In genomic region chr1:206205569-206205968, GRCh38 we compare ENCODE assay signal across 8 cellular contexts. TPM values are rescaled to one million over a fixed set of nuclear protein-coding genes. Genes with fewer than 3 reads are reported as not detected.
DNase-seq lines count a peak whose midpoint lies in the region; ATAC-seq, FAIRE-seq and TF ChIP-seq lines count a peak whose summit lies in the region.
"Not testable (repeated sequence)": the region's sequence is repeated elsewhere in the genome, so short reads cannot be mapped to it uniquely, and the experiment has no call there.

No MANE protein-coding gene starts in this region.

- TF ChIP-seq RAD21 in A549 (conservative IDR thresholded peaks at IDR 0.05 in 1 of 2, IDR thresholded peaks at IDR 0.05 in 1 of 2): not testable (repeated sequence)

- not testable (repeated sequence) for DNase-seq in A549 (ENCODE audit: low read depth in 1 of 2, low spot score in 1 of 2)
- DNase-seq in activated CD4-positive, alpha-beta T cell treated with anti-CD3 and anti-CD28 coated beads for 36 hours: peak; percentile 40
- DNase-seq in activated naive CD4-positive, alpha-beta T cell treated with anti-CD3 and anti-CD28 coated beads, Interleukin-2, amount 10 ng/mL, durations not matched to agents 7 days and 5 days: peak; percentile 22
- DNase-seq in left ventricle myocardium superior (peak; percentile 39), neural crest cell (ENCODE audit: low read depth, low spot score) (peak; percentile 1)
- peak; percentile 25 for DNase-seq in stimulated activated CD8-positive, alpha-beta memory T cell treated with anti-CD3 and anti-CD28 coated beads, Interleukin-4, amount 100 ng/mL, for 48 hours

- TF ChIP-seq POLR2A in A549 (IDR thresholded peaks at IDR 0.05; ENCODE audit: low read length): not testable (repeated sequence)

- not testable (repeated sequence) for H3K27ac Mint-ChIP-seq in activated CD4-positive, alpha-beta T cell treated with anti-CD3 and anti-CD28 coated beads for 36 hours; activated naive CD4-positive, alpha-beta T cell treated with anti-CD3 and anti-CD28 coated beads, Interleukin-2, amount 10 ng/mL, durations not matched to agents 7 days and 5 days; neural crest cell (ENCODE audit: unreplicated experiment)

- not testable (repeated sequence) for H3K36me3 ChIP-seq in HUES64 (ENCODE audit: insufficient read depth, low read length); ectodermal cell (ENCODE audit: control insufficient read depth, insufficient read depth, low read length)

- 0% methylated on average over 1 of the region's 31 CpGs for WGBS in A549 (ENCODE audit: missing lambda C conversion rate)
- WGBS in HUES64: 0% methylated on average over 8 of the region's 31 CpGs
- 2% methylated on average over 7 of the region's 31 CpGs; no CpG with 5 or more reads in 1 of the 2 experiments for WGBS in ectodermal cell, 2 experiments

- H3K27me3 Mint-ChIP-seq in activated CD4-positive, alpha-beta T cell treated with anti-CD3 and anti-CD28 coated beads for 36 hours; activated naive CD4-positive, alpha-beta T cell treated with anti-CD3 and anti-CD28 coated beads, Interleukin-2, amount 10 ng/mL, durations not matched to agents 7 days and 5 days; neural crest cell (ENCODE audit: low read depth): not testable (repeated sequence)

- not testable (repeated sequence) for H3K4me3 Mint-ChIP-seq in activated CD4-positive, alpha-beta T cell treated with anti-CD3 and anti-CD28 coated beads for 36 hours; activated naive CD4-positive, alpha-beta T cell treated with anti-CD3 and anti-CD28 coated beads, Interleukin-2, amount 10 ng/mL, durations not matched to agents 7 days and 5 days; neural crest cell

- TF ChIP-seq EP300 in A549 (IDR thresholded peaks at IDR 0.05): not testable (repeated sequence)

- POLR2A ChIA-PET in A549 (lab: Yijun Ruan, JAX); activated CD4-positive, alpha-beta T cell treated with anti-CD3 and anti-CD28 coated beads for 36 hours (lab: Charles Lee): not testable (repeated sequence)

- not testable (repeated sequence) for H3K36me3 Mint-ChIP-seq in activated CD4-positive, alpha-beta T cell treated with anti-CD3 and anti-CD28 coated beads for 36 hours (ENCODE audit: low read depth); activated naive CD4-positive, alpha-beta T cell treated with anti-CD3 and anti-CD28 coated beads, Interleukin-2, amount 10 ng/mL, durations not matched to agents 7 days and 5 days; neural crest cell (ENCODE audit: low read depth)

- H3K4me2 ChIP-seq in A549: peak overlapping the region; percentile 60; the same call in 2 of the 3 replicates

- TF ChIP-seq CTCF in A549 (IDR thresholded peaks at IDR 0.05); neural crest cell (conservative IDR thresholded peaks at IDR 0.05): not testable (repeated sequence)

- CTCF ChIA-PET in A549 (lab: Yijun Ruan, JAX); activated CD4-positive, alpha-beta T cell treated with anti-CD3 and anti-CD28 coated beads for 36 hours (lab: Charles Lee); activated naive CD4-positive, alpha-beta T cell treated with anti-CD3 and anti-CD28 coated beads, Interleukin-2, amount 10 ng/mL, durations not matched to agents 7 days and 5 days (lab: Charles Lee): not testable (repeated sequence)

- not testable (repeated sequence) for H3K27ac ChIP-seq in A549; HUES64 (ENCODE audit: low read depth, low read length); ectodermal cell (ENCODE audit: insufficient read depth, low read depth, low read length, poor library complexity, severe bottlenecking)

- not testable (repeated sequence) for H3K4me1 Mint-ChIP-seq in activated CD4-positive, alpha-beta T cell treated with anti-CD3 and anti-CD28 coated beads for 36 hours; activated naive CD4-positive, alpha-beta T cell treated with anti-CD3 and anti-CD28 coated beads, Interleukin-2, amount 10 ng/mL, durations not matched to agents 7 days and 5 days; neural crest cell

- H3K9me3 ChIP-seq in A549; HUES64 (ENCODE audit: insufficient read depth, low read depth, low read length); ectodermal cell (ENCODE audit: control insufficient read depth, low read length): not testable (repeated sequence)

- intact Hi-C loops in activated CD4-positive, alpha-beta T cell treated with anti-CD3 and anti-CD28 coated beads for 36 hours (cut with DNase I, micrococcal nuclease); left ventricle myocardium superior (cut with micrococcal nuclease): not testable (repeated sequence)

- not testable (repeated sequence) for ATAC-seq in A549; activated CD4-positive, alpha-beta T cell treated with anti-CD3 and anti-CD28 coated beads for 36 hours; left ventricle myocardium superior

- not testable (repeated sequence) for FAIRE-seq in A549 (lab: Jason Lieb, UNC)

- H3K4me3 ChIP-seq in A549: not testable (repeated sequence)
- peak overlapping the region; percentile 37 for H3K4me3 ChIP-seq in HUES64 (ENCODE audit: low read length)
- H3K4me3 ChIP-seq in ectodermal cell (ENCODE audit: insufficient read depth, low read depth, low read length): peak overlapping the region; percentile 20

- H3K9me3 Mint-ChIP-seq in activated CD4-positive, alpha-beta T cell treated with anti-CD3 and anti-CD28 coated beads for 36 hours (ENCODE audit: low read depth); activated naive CD4-positive, alpha-beta T cell treated with anti-CD3 and anti-CD28 coated beads, Interleukin-2, amount 10 ng/mL, durations not matched to agents 7 days and 5 days; neural crest cell: not testable (repeated sequence)

- not testable (repeated sequence) for H3K27me3 ChIP-seq in HUES64 (ENCODE audit: insufficient read depth, low read length); ectodermal cell (ENCODE audit: control insufficient read depth, insufficient read depth, low read length, poor library complexity, severe bottlenecking)

- not testable (repeated sequence) for H3K4me1 ChIP-seq in A549; HUES64 (ENCODE audit: insufficient read depth, low read length); ectodermal cell (ENCODE audit: control insufficient read depth, insufficient read depth, low read length)

- H3K9ac ChIP-seq in HUES64 (ENCODE audit: low read depth, low read length): not testable (repeated sequence)

RNA-seq across cellular contexts. Expression of gene SRGAP2, which starts 2.2 kb away (rescaled TPM):
- polyA plus RNA-seq in A549 (2011; rRNA removed) (12.3 and 18.7 TPM in 2 replicates), A549 (2017; fragmentation: RNase III; extraction: RNeasy Plus Mini Kit Qiagen cat#74134 plus additional on column Dnase treatment) (16.5 to 20.1 TPM (median 19.6 TPM) in 3 replicates)
- polyA plus RNA-seq in A549 (2012; cell fraction: cytosol; rRNA removed): 5.7 and 7.8 TPM in 2 replicates
- 19.1 and 31.0 TPM in 2 replicates for polyA plus RNA-seq in A549 (2012; cell fraction: nucleus; rRNA removed)
- 28.7 and 43.6 TPM in 2 replicates for polyA minus RNA-seq in A549 (2011; rRNA and poly(A)+ RNA removed)
- 29.1 TPM for polyA plus RNA-seq in HUES64 (2013, experiment 1 of 2)
- 34.9 TPM for polyA plus RNA-seq in HUES64 (2013, experiment 2 of 2)
- total RNA-seq in activated CD4-positive, alpha-beta T cell treated with anti-CD3 and anti-CD28 coated beads for 36 hours: 10 to 100 TPM; 42.1 to 69.0 TPM
- polyA plus RNA-seq in ectodermal cell (2013, experiment 1 of 4): 69.6 TPM
- 67.3 TPM for polyA plus RNA-seq in ectodermal cell (2013, experiment 2 of 4)
- polyA plus RNA-seq in ectodermal cell (2013, experiment 3 of 4): 50.3 TPM
- polyA plus RNA-seq in ectodermal cell (2013, experiment 4 of 4): 57.6 TPM
- total RNA-seq in left ventricle myocardium superior (19.6 TPM), neural crest cell (117 and 126 TPM in 2 replicates)

RNA-seq across cellular contexts. Expression of gene FAM72A, which starts 2.9 kb away (rescaled TPM):
- polyA plus RNA-seq in A549 (2011; rRNA removed) (16.8 and 17.5 TPM in 2 replicates), A549 (2017; fragmentation: RNase III; extraction: RNeasy Plus Mini Kit Qiagen cat#74134 plus additional on column Dnase treatment) (18.7 to 20.0 TPM (median 18.8 TPM) in 3 replicates)
- polyA plus RNA-seq in A549 (2012; cell fraction: cytosol; rRNA removed): 11.6 and 12.1 TPM in 2 replicates
- 6.1 and 9.2 TPM in 2 replicates for polyA plus RNA-seq in A549 (2012; cell fraction: nucleus; rRNA removed)
- 6.7 and 7.9 TPM in 2 replicates for polyA minus RNA-seq in A549 (2011; rRNA and poly(A)+ RNA removed)
- polyA plus RNA-seq in HUES64 (2013, experiment 1 of 2): 10.2 TPM
- polyA plus RNA-seq in HUES64 (2013, experiment 2 of 2): 13.2 TPM
- 10 to 100 TPM; 34.8 to 42.2 TPM for total RNA-seq in activated CD4-positive, alpha-beta T cell treated with anti-CD3 and anti-CD28 coated beads for 36 hours
- polyA plus RNA-seq in ectodermal cell (2013, experiment 1 of 4): 16.3 TPM
- polyA plus RNA-seq in ectodermal cell (2013, experiment 2 of 4): 11.5 TPM
- polyA plus RNA-seq in ectodermal cell (2013, experiment 3 of 4): 17.1 TPM
- polyA plus RNA-seq in ectodermal cell (2013, experiment 4 of 4): 11.9 TPM
- total RNA-seq in left ventricle myocardium superior (1.5 TPM), neural crest cell (11.2 and 13.0 TPM in 2 replicates)
